In the genomic region with DNA sequence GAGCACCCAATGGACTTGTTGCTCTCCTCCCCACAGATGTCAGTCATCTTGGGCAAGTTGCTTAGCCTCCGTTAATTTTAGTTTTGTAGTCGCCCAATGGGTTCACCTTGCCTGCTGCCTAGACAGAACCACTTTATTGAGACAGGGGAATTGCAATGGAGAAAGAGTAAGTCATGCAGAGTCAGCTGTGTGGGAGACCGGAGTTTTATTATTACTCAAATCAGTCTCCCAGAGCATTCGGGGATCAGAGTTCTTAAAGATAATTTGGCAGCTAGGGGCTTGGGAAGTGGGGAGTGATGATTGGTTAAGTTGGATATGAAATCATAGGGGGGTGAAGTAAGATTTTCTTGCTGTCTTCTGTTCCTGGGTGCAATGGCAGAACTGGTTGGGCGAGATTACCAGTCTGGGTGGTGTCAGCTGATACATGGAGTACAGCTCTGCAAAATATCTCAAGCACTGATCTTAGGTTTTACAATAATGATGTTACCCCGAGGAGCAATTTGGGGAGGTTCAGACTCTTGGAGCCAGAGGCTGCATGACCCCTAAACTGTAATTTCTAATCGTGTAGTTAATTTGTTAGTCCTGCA, we compare ENCODE assay signal across 12 cellular contexts. TPM values are rescaled to one million over a fixed set of nuclear protein-coding genes. Genes with fewer than 3 reads are reported as not detected.
DNase-seq lines count a peak whose midpoint lies in the region; ATAC-seq and TF ChIP-seq lines count a peak whose summit lies in the region.
"Had no signal": no experiment of that assay in that cellular context is flagged by ENCODE, and none has a peak within 500 bp of the region (broad histone marks: within the 10 kb centered on the region; RNA-seq: fewer than 3 reads in every experiment).

No MANE protein-coding gene starts in this region.

- intact Hi-C loops in MCF 10A (cut with micrococcal nuclease): no loop called here

- peak overlapping the region; percentile 40 for H3K27ac Mint-ChIP-seq in MCF 10A (ENCODE audit: low read depth, unreplicated experiment)

- 79% methylated on average over 7 of the region's 7 CpGs for WGBS in smooth muscle cell (ENCODE audit: low lambda C conversion rate)

- peaks cover 4% of the 10 kb centered on the region; the same call in 1 of the 2 replicates for H3K9me3 ChIP-seq in OCI-LY3 (ENCODE audit: insufficient read depth, low read length)
- no peaks in the 10 kb centered on the region for H3K9me3 ChIP-seq in smooth muscle cell (replicated peaks; ENCODE audit: low read depth)
- H3K9me3 ChIP-seq: MG63, upper lobe of right lung had no signal

- H3K4me1 Mint-ChIP-seq in MCF 10A (ENCODE audit: insufficient read depth, unreplicated experiment): peaks cover 42% of the 10 kb centered on the region

- no peaks in the 10 kb centered on the region for H3K27me3 Mint-ChIP-seq in MCF 10A (ENCODE audit: insufficient read depth, unreplicated experiment)

- peak overlapping the region; percentile 50 for H3K27ac ChIP-seq in OCI-LY3 (ENCODE audit: low read length)
- H3K27ac ChIP-seq in smooth muscle cell (ENCODE audit: low read depth): peak overlapping the region; percentile 82
- H3K27ac ChIP-seq: 22Rv1, upper lobe of right lung had no signal

- H3K4me3 Mint-ChIP-seq in MCF 10A (ENCODE audit: unreplicated experiment): no peak overlapping the region

- no peak for ATAC-seq in GM18873 (IDR thresholded peaks at IDR 0.05; ENCODE audit: low FRiP score, unreplicated experiment)

- peaks cover 76% of the 10 kb centered on the region for H3K36me3 Mint-ChIP-seq in MCF 10A (ENCODE audit: insufficient read depth, unreplicated experiment)

- no peak overlapping the region for H3K9ac ChIP-seq in OCI-LY3 (ENCODE audit: low read length)
- no peak overlapping the region for H3K9ac ChIP-seq in smooth muscle cell (ENCODE audit: low read depth)

- H3K4me2 ChIP-seq in OCI-LY3 (ENCODE audit: low read length) (peak overlapping the region; percentile 49), smooth muscle cell (no peak overlapping the region)

- H3K36me3 ChIP-seq in OCI-LY3 (replicated peaks; ENCODE audit: low read depth, low read length) (peaks cover 67% of the 10 kb centered on the region), smooth muscle cell (ENCODE audit: low read depth) (no peaks in the 10 kb centered on the region)
- H3K36me3 ChIP-seq: upper lobe of right lung had no signal

- H3K27me3 ChIP-seq in OCI-LY3 (ENCODE audit: low read depth, low read length) (no peaks in the 10 kb centered on the region), smooth muscle cell (ENCODE audit: low read depth) (no peaks in the 10 kb centered on the region)
- H3K27me3 ChIP-seq: MG63, upper lobe of right lung had no signal

- H3K4me1 ChIP-seq in OCI-LY3 (ENCODE audit: low read length) (peaks cover 53% of the 10 kb centered on the region), smooth muscle cell (ENCODE audit: low read depth) (peaks cover 19% of the 10 kb centered on the region)
- H3K4me1 ChIP-seq: upper lobe of right lung had no signal

- H2AFZ ChIP-seq in OCI-LY3 (ENCODE audit: low read depth, low read length) (no peak overlapping the region), smooth muscle cell (ENCODE audit: low read depth) (no peak overlapping the region)

- no peak for TF ChIP-seq CTCF in OCI-LY3 (IDR thresholded peaks at IDR 0.05; ENCODE audit: low read depth, low read length)
- no peak for TF ChIP-seq CTCF in MCF 10A (IDR thresholded peaks at IDR 0.05; ENCODE audit: unreplicated experiment)
- TF ChIP-seq CTCF in smooth muscle cell (IDR thresholded peaks at IDR 0.05; ENCODE audit: borderline replicate concordance, insufficient read depth, poor library complexity, severe bottlenecking): no peak

- peaks cover 49% of the 10 kb centered on the region for H3K79me2 ChIP-seq in OCI-LY3 (ENCODE audit: low read length)
- H3K79me2 ChIP-seq in smooth muscle cell (ENCODE audit: low read depth): peaks cover 10% of the 10 kb centered on the region

- CTCF ChIA-PET in MCF 10A (lab: Yijun Ruan, JAX): interaction anchor here (0.7 kb wide), 1 partner anchor 433 kb away, joined by 3 read pairs; no protein-coding TSS in a partner anchor

- DNase-seq in DMS53 (lab: John Stamatoyannopoulos, UW) (peak; percentile 37), DMS53 treated with DMSO at 0.1 percent for 48 hours (lab: John Stamatoyannopoulos, UW; ENCODE audit: unreplicated experiment) (no peak), MCF 10A (ENCODE audit: unreplicated experiment) (no peak), smooth muscle cell (lab: John Stamatoyannopoulos, UW; ENCODE audit: unreplicated experiment) (no peak), globus pallidus (ENCODE audit: low spot score) (no peak), HK-2 (ENCODE audit: unreplicated experiment) (no peak)
- DNase-seq: caudate nucleus, MG63, upper lobe of right lung had no signal

- H4K20me1 ChIP-seq in OCI-LY3 (ENCODE audit: insufficient read depth, low read length) (peaks cover 75% of the 10 kb centered on the region), smooth muscle cell (ENCODE audit: low read depth) (no peaks in the 10 kb centered on the region)

- POLR2A ChIA-PET in MCF 10A (lab: Yijun Ruan, JAX): interaction anchor here (1.1 to 2.1 kb wide), 2 partner anchors 10 to 456 kb away, joined by 3 to 7 read pairs; no protein-coding TSS in a partner anchor

- no TSS peak for BruUV-seq in MCF 10A (replicated peaks; lab: Mats Ljungman, UMichigan)

- H3K9me3 Mint-ChIP-seq in MCF 10A (ENCODE audit: unreplicated experiment): no peaks in the 10 kb centered on the region

- H3F3A ChIP-seq in smooth muscle cell (ENCODE audit: low read depth): peaks cover 11% of the 10 kb centered on the region

- H3K4me3 ChIP-seq in OCI-LY3 (ENCODE audit: low read length): peak overlapping the region; percentile 44
- no peak overlapping the region for H3K4me3 ChIP-seq in smooth muscle cell
- H3K4me3 ChIP-seq: MG63, upper lobe of right lung had no signal

RNA-seq across cellular contexts. Expression of a gene that starts 50.2 kb away (rescaled TPM):
- total RNA-seq in MCF 10A (2022) (327 and 339 TPM in 2 replicates), smooth muscle cell (64.4 and 85.8 TPM in 2 replicates)
- polyA plus RNA-seq in smooth muscle cell: 23.5 and 38.5 TPM in 2 replicates
